25 cellular contexts compared by ENCODE assay signal in genomic region chr2:119853777-119854399, GRCh38.
"Had no signal": no experiment of that assay in that cellular context is flagged by ENCODE, and none has a peak within 500 bp of the region (broad histone marks: within the 10 kb centered on the region; RNA-seq: fewer than 3 reads in every experiment).

No MANE protein-coding gene starts in this region.

- H3K27ac ChIP-seq: epithelial cell of prostate, esophagus muscularis mucosa, gastrocnemius medialis, heart right ventricle, left ventricle myocardium inferior, neutrophil, psoas muscle, right lobe of liver, spleen, thoracic aorta, transverse colon had no signal

- ATAC-seq: gastrocnemius medialis; left cardiac atrium; psoas muscle; right lobe of liver; stimulated activated memory B cell treated with anti-CD40 and anti-IgM and Interleukin-4, amounts not matched to agents 10 μg/mL and 1 μg/mL and 100 μg/mL, for 72 hours; stimulated activated naive CD8-positive, alpha-beta T cell treated with anti-CD3 and anti-CD28 coated beads, Interleukin-15, amount 100 ng/mL, for 72 hours had no signal

- H3K27me3 ChIP-seq: esophagus muscularis mucosa, gastrocnemius medialis, heart right ventricle, neutrophil, right lobe of liver, spleen, transverse colon had no signal

- H3K27ac Mint-ChIP-seq: nephron; stimulated activated memory B cell treated with anti-CD40 and anti-IgM and Interleukin-4, amounts not matched to agents 10 μg/mL and 1 μg/mL and 100 μg/mL, for 72 hours had no signal

- H3K27me3 Mint-ChIP-seq: naive B cell; stimulated activated memory B cell treated with anti-CD40 and anti-IgM and Interleukin-4, amounts not matched to agents 10 μg/mL and 1 μg/mL and 100 μg/mL, for 72 hours; stimulated activated naive CD8-positive, alpha-beta T cell treated with anti-CD3 and anti-CD28 coated beads, Interleukin-15, amount 100 ng/mL, for 72 hours had no signal

- H3K4me1 Mint-ChIP-seq: nephron had no signal

- H3K4me3 Mint-ChIP-seq: naive B cell; nephron; stimulated activated memory B cell treated with anti-CD40 and anti-IgM and Interleukin-4, amounts not matched to agents 10 μg/mL and 1 μg/mL and 100 μg/mL, for 72 hours; stimulated activated naive CD8-positive, alpha-beta T cell treated with anti-CD3 and anti-CD28 coated beads, Interleukin-15, amount 100 ng/mL, for 72 hours had no signal

- DNase-seq: cortex of kidney; effector memory CD4-positive, alpha-beta T cell; gastrocnemius medialis; heart right ventricle; kidney; left cardiac atrium; left ventricle myocardium inferior; mesendoderm; naive B cell; psoas muscle; retina; right lobe of liver; spleen; stimulated activated CD4-positive, alpha-beta T cell treated with anti-CD3 and anti-CD28 coated beads, Interleukin-15, amount 100 ng/mL, for 24 hours; stimulated activated CD4-positive, alpha-beta T cell treated with anti-CD3 and anti-CD28 coated beads, Interleukin-1b, Interleukin-23, amount 100 ng/mL, for 48 hours; stimulated activated CD4-positive, alpha-beta T cell treated with anti-CD3 and anti-CD28 coated beads, Interleukin-4, amount 100 ng/mL, for 24 hours; stimulated activated naive CD8-positive, alpha-beta T cell treated with anti-CD3 and anti-CD28 coated beads, Interleukin-15, amount 100 ng/mL, for 72 hours; transverse colon had no signal

- H3K36me3 ChIP-seq: esophagus muscularis mucosa, gastrocnemius medialis, heart right ventricle, left ventricle myocardium inferior, neutrophil, right lobe of liver, transverse colon had no signal

- H3K4me3 ChIP-seq: esophagus muscularis mucosa, gastrocnemius medialis, heart right ventricle, left ventricle myocardium inferior, lung, psoas muscle, right lobe of liver, spleen, thoracic aorta, transverse colon had no signal

- H3K4me1 ChIP-seq: esophagus muscularis mucosa had no signal
